ENCODE assay signal across 28 cellular contexts in the genomic region with DNA sequence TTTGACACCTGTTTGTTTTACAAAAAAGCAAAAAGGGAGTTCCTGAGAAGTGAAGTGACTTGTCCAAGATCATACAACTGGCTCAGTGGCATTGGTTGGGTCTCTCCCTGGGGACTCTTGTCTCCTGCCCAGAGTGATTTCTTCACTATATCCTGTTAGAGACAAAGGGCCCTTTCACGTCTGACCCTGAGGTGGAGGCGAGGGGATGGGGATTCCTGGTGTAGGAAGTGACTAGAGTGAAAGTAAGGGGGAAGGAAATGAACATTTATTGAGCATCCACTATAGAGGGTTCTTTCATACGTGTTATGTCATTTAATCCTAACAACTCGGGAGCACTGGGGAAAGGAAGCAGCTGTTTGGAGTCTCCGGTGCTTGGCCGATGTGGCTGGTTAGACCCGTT. TPM values are rescaled to one million over a fixed set of nuclear protein-coding genes. Genes with fewer than 3 reads are reported as not detected.
DNase-seq lines count a peak whose midpoint lies in the region; ATAC-seq, FAIRE-seq and TF ChIP-seq lines count a peak whose summit lies in the region.
"Had no signal": no experiment of that assay in that cellular context is flagged by ENCODE, and none has a peak within 500 bp of the region (broad histone marks: within the 10 kb centered on the region; RNA-seq: fewer than 3 reads in every experiment).

No MANE protein-coding gene starts in this region.

- H2AK5ac ChIP-seq in mesenchymal stem cell (ENCODE audit: low read length, severe bottlenecking): peak overlapping the region; percentile 36

- FAIRE-seq in astrocyte (lab: Jason Lieb, UNC) (no peak), small intestine (lab: Jason Lieb, UNC) (no peak), kidney (lab: Jason Lieb, UNC) (no peak)
- FAIRE-seq: G401.6, GM12891 had no signal

- H3K27me3 Mint-ChIP-seq in astrocyte (ENCODE audit: low read depth, unreplicated experiment): no peaks in the 10 kb centered on the region

- no peak overlapping the region for H2BK15ac ChIP-seq in mesenchymal stem cell (ENCODE audit: low read depth, poor library complexity, severe bottlenecking)

- no peak overlapping the region for H2BK120ac ChIP-seq in mesenchymal stem cell (ENCODE audit: low read depth, low read length)

- H3K79me2 ChIP-seq in astrocyte (ENCODE audit: insufficient read depth, low read length): peaks cover 11% of the 10 kb centered on the region

- no peak overlapping the region for H3K14ac ChIP-seq in mesenchymal stem cell (ENCODE audit: low read length in 2 of 2)

- no peak for TF ChIP-seq CTCF in astrocyte (IDR thresholded peaks at IDR 0.05; ENCODE audit: insufficient read depth, low read depth, low read length)
- no peak for TF ChIP-seq CTCF in kidney (IDR thresholded peaks at IDR 0.05; ENCODE audit: borderline replicate concordance, extremely low read depth, insufficient read depth)
- TF ChIP-seq CTCF in psoas muscle (IDR thresholded peaks at IDR 0.05): no peak

- H3K4me1 Mint-ChIP-seq in astrocyte (ENCODE audit: low read depth, unreplicated experiment): peaks cover 40% of the 10 kb centered on the region

- H4K8ac ChIP-seq in mesenchymal stem cell (ENCODE audit: low read length): no peak overlapping the region

- WGBS in mesenchymal stem cell: 91% methylated on average over 7 of the region's 7 CpGs
- 71 to 90% (median 87%) methylated on average over 7 of the region's 7 CpGs for WGBS in small intestine, 3 donors
- 57 to 60% (median 58%) methylated on average over 7 of the region's 7 CpGs for WGBS in psoas muscle, 3 donors

- no peak overlapping the region for H3K4ac ChIP-seq in mesenchymal stem cell (ENCODE audit: low read depth in 1 of 2, low read length in 2 of 2)

- peaks cover 0 to 17% (median 0%) of the 10 kb centered on the region in 11 experiments; a peak in 7 of 22 replicates for H3K27me3 ChIP-seq in BLaER1 treated with 17β-estradiol and CSF1 and Interleukin-3, amounts not matched to agents 10 nM and 100 nM
- no peaks in the 10 kb centered on the region for H3K27me3 ChIP-seq in astrocyte (ENCODE audit: insufficient read depth, low read length)
- no peaks in the 10 kb centered on the region for H3K27me3 ChIP-seq in mesenchymal stem cell (ENCODE audit: control insufficient read depth in 1 of 2, insufficient read depth in 1 of 2, low read length in 2 of 2)
- H3K27me3 ChIP-seq in small intestine (ENCODE audit: control insufficient read depth in 2 of 2, insufficient read depth in 2 of 2, low read length in 2 of 2): no peaks in the 10 kb centered on the region
- peaks cover 0 to 19% (median 2%) of the 10 kb centered on the region in 3 donors for H3K27me3 ChIP-seq in psoas muscle (ENCODE audit: insufficient read depth in 3 of 3, low read length in 2 of 3)
- H3K27me3 ChIP-seq: BE2C had no signal

- peak overlapping the region; percentile 18 to 76 (median 66) for H3K4me2 ChIP-seq in BLaER1 treated with 17β-estradiol and CSF1 and Interleukin-3, amounts not matched to agents 10 nM and 100 nM
- H3K4me2 ChIP-seq in astrocyte (ENCODE audit: low read length) (no peak overlapping the region), mesenchymal stem cell (ENCODE audit: low read length, poor library complexity, severe bottlenecking) (no peak overlapping the region)

- no peak overlapping the region for H4K91ac ChIP-seq in mesenchymal stem cell (ENCODE audit: low read length)

- no peak overlapping the region for H3K23ac ChIP-seq in mesenchymal stem cell (ENCODE audit: low read length in 2 of 2)

- no peak overlapping the region for H3K4me3 ChIP-seq in BLaER1 treated with 17β-estradiol and CSF1 and Interleukin-3, amounts not matched to agents 10 nM and 100 nM
- H3K4me3 ChIP-seq in astrocyte (ENCODE audit: insufficient read depth, low read depth, low read length) (no peak overlapping the region), mesenchymal stem cell (ENCODE audit: insufficient read depth in 1 of 2, low read depth in 1 of 2, low read length in 2 of 2) (no peak overlapping the region), small intestine (ENCODE audit: low read depth in 1 of 2, low read length in 2 of 2) (no peak overlapping the region), kidney (ENCODE audit: low read length in 2 of 2) (no peak overlapping the region), psoas muscle (no peak overlapping the region)

- intact Hi-C loops in kidney (cut with DNase I) (no loop called here), psoas muscle (cut with DNase I) (no loop called here)

- H3K27ac Mint-ChIP-seq in astrocyte (ENCODE audit: unreplicated experiment): peak overlapping the region; percentile 66
- H3K27ac Mint-ChIP-seq: CD4-positive, alpha-beta T cell had no signal

- peak overlapping the region in 1 of 2 experiments; percentile 72 for H2BK12ac ChIP-seq in mesenchymal stem cell (ENCODE audit: low read length in 2 of 2)

- no peak for ATAC-seq in psoas muscle
- ATAC-seq: HCT116, Panc1, SK-N-SH treated with all-trans-retinoic acid at 6 μM for 48 hours had no signal

- H3K18ac ChIP-seq in mesenchymal stem cell (ENCODE audit: low read depth in 1 of 2, low read length in 2 of 2): no peak overlapping the region

- no peak overlapping the region for H3K4me3 Mint-ChIP-seq in astrocyte (ENCODE audit: unreplicated experiment)
- H3K4me3 Mint-ChIP-seq: CD4-positive, alpha-beta T cell had no signal

- H3K27ac ChIP-seq in BLaER1 treated with 17β-estradiol and CSF1 and Interleukin-3, amounts not matched to agents 10 nM and 100 nM: peak overlapping the region in 2 of 11 experiments; percentile 17 to 39; a peak in 2 of 22 replicates
- no peak overlapping the region for H3K27ac ChIP-seq in astrocyte (ENCODE audit: low read depth, low read length)
- no peak overlapping the region for H3K27ac ChIP-seq in mesenchymal stem cell (ENCODE audit: low read length, poor library complexity, severe bottlenecking)
- H3K27ac ChIP-seq in small intestine (ENCODE audit: low read depth in 1 of 2, low read length in 1 of 2): no peak overlapping the region
- no peak overlapping the region for H3K27ac ChIP-seq in kidney (ENCODE audit: low read depth in 2 of 2, low read length in 2 of 2)
- H3K27ac ChIP-seq in psoas muscle: no peak overlapping the region
- H3K27ac ChIP-seq: HL-60 had no signal

- peaks cover 0 to 6% (median 0%) of the 10 kb centered on the region in 11 experiments; a peak in 3 of 22 replicates for H4K20me1 ChIP-seq in BLaER1 treated with 17β-estradiol and CSF1 and Interleukin-3, amounts not matched to agents 10 nM and 100 nM
- H4K20me1 ChIP-seq in astrocyte (ENCODE audit: insufficient read depth, low read length): no peaks in the 10 kb centered on the region

- peaks cover 2% of the 10 kb centered on the region for H3K36me3 Mint-ChIP-seq in astrocyte (ENCODE audit: low read depth, unreplicated experiment)

- H3K79me1 ChIP-seq in mesenchymal stem cell (replicated peaks; ENCODE audit: low read length, poor library complexity, severe bottlenecking): peaks cover 7% of the 10 kb centered on the region

- no peak overlapping the region for H2AFZ ChIP-seq in astrocyte (ENCODE audit: low read depth, low read length)
- H2AFZ ChIP-seq in mesenchymal stem cell (ENCODE audit: low read depth, low read length): no peak overlapping the region

- peaks cover 6% of the 10 kb centered on the region for H3K9me3 Mint-ChIP-seq in astrocyte (ENCODE audit: unreplicated experiment)
- H3K9me3 Mint-ChIP-seq: CD4-positive, alpha-beta T cell had no signal

- H3K9ac ChIP-seq in BLaER1 treated with 17β-estradiol and CSF1 and Interleukin-3, amounts not matched to agents 10 nM and 100 nM: no peak overlapping the region
- no peak overlapping the region for H3K9ac ChIP-seq in astrocyte (ENCODE audit: low read length)
- no peak overlapping the region for H3K9ac ChIP-seq in mesenchymal stem cell (ENCODE audit: low read length)
- H3K9ac ChIP-seq in kidney (ENCODE audit: low read length in 2 of 2): no peak overlapping the region

- peaks cover 34 to 54% (median 38%) of the 10 kb centered on the region in 10 experiments for H3K4me1 ChIP-seq in BLaER1 treated with 17β-estradiol and CSF1 and Interleukin-3, amounts not matched to agents 10 nM and 100 nM
- peaks cover 33% of the 10 kb centered on the region for H3K4me1 ChIP-seq in astrocyte (ENCODE audit: insufficient read depth, low read length)
- peaks cover 5% of the 10 kb centered on the region for H3K4me1 ChIP-seq in mesenchymal stem cell (ENCODE audit: control insufficient read depth, insufficient read depth, low read depth, low read length)
- H3K4me1 ChIP-seq in small intestine (ENCODE audit: control insufficient read depth in 2 of 2, insufficient read depth in 1 of 2, low read depth in 1 of 2, low read length in 1 of 2): peaks cover 0 to 6% of the 10 kb centered on the region in 2 donors
- peaks cover 0 to 7% of the 10 kb centered on the region in 2 donors for H3K4me1 ChIP-seq in kidney (ENCODE audit: control insufficient read depth in 1 of 2, insufficient read depth in 1 of 2, low read depth in 1 of 2, low read length in 2 of 2)
- H3K4me1 ChIP-seq in psoas muscle: peaks cover 16% of the 10 kb centered on the region
- H3K4me1 ChIP-seq: BE2C had no signal

- no peak overlapping the region for H2BK5ac ChIP-seq in mesenchymal stem cell (ENCODE audit: low read depth, low read length, poor library complexity, severe bottlenecking)

- peak; percentile 51 for DNase-seq in NCI-H69 (lab: John Stamatoyannopoulos, UW)
- DNase-seq in astrocyte (ENCODE audit: low read depth): no peak
- no peak for DNase-seq in mesenchymal stem cell
- DNase-seq in small intestine: no peak
- no peak for DNase-seq in CD1c-positive myeloid dendritic cell (ENCODE audit: extremely low spot score)
- no peak for DNase-seq in kidney
- DNase-seq in psoas muscle: no peak
- DNase-seq: 8988T; ACHN; BE2C; CD4-positive, alpha-beta T cell; Kasumi-1; NCI-H1105 treated with DMSO at 0.1 percent for 48 hours; NCI-H146; NCI-H1930; NCI-H2107; NCI-H446; NCI-H526; SIG-M5 had no signal

- H3K36me3 ChIP-seq in BLaER1 treated with 17β-estradiol and CSF1 and Interleukin-3, amounts not matched to agents 10 nM and 100 nM: no peaks in the 10 kb centered on the region
- H3K36me3 ChIP-seq in astrocyte (ENCODE audit: insufficient read depth, low read length): no peaks in the 10 kb centered on the region
- H3K36me3 ChIP-seq in mesenchymal stem cell (ENCODE audit: control insufficient read depth in 1 of 2, insufficient read depth in 2 of 2, low read depth in 1 of 2, low read length in 2 of 2): peaks cover 8 to 49% of the 10 kb centered on the region in 2 experiments
- no peaks in the 10 kb centered on the region for H3K36me3 ChIP-seq in small intestine (ENCODE audit: control insufficient read depth in 2 of 2, insufficient read depth in 2 of 2, low read length in 2 of 2)
- H3K36me3 ChIP-seq in kidney (ENCODE audit: control insufficient read depth in 1 of 2, insufficient read depth in 2 of 2, low read length in 2 of 2): no peaks in the 10 kb centered on the region
- no peaks in the 10 kb centered on the region for H3K36me3 ChIP-seq in psoas muscle (ENCODE audit: insufficient read depth in 1 of 2, low read depth in 1 of 2)
- H3K36me3 ChIP-seq: BE2C had no signal

- peaks cover 2 to 11% (median 5%) of the 10 kb centered on the region in 11 experiments; a peak in 16 of 22 replicates for H3K9me3 ChIP-seq in BLaER1 treated with 17β-estradiol and CSF1 and Interleukin-3, amounts not matched to agents 10 nM and 100 nM (replicated peaks in 1 of 11)
- no peaks in the 10 kb centered on the region for H3K9me3 ChIP-seq in astrocyte (ENCODE audit: insufficient read depth, low read depth, low read length)
- no peaks in the 10 kb centered on the region for H3K9me3 ChIP-seq in mesenchymal stem cell (ENCODE audit: control insufficient read depth, low read length)
- no peaks in the 10 kb centered on the region for H3K9me3 ChIP-seq in small intestine (ENCODE audit: control insufficient read depth, low read depth)
- no peaks in the 10 kb centered on the region for H3K9me3 ChIP-seq in kidney (ENCODE audit: control insufficient read depth in 1 of 2, low read length in 2 of 2)
- H3K9me3 ChIP-seq in psoas muscle: no peaks in the 10 kb centered on the region
- H3K9me3 ChIP-seq: BE2C had no signal

RNA-seq across cellular contexts. Expression of gene ITGB3, which starts 9.0 kb away (rescaled TPM):
- total RNA-seq in astrocyte (44.0 and 59.2 TPM in 2 replicates), kidney (88.8 TPM), psoas muscle (1 to 10 TPM; 1.1 to 3.9 (median 2.2) TPM)
- polyA plus RNA-seq in mesenchymal stem cell (2013, experiment 1 of 2): 11.3 TPM
- polyA plus RNA-seq in mesenchymal stem cell (2013, experiment 2 of 2): 11.3 TPM
- polyA plus RNA-seq in small intestine (1 to 10 TPM in 1 of 3 donors, under 1 TPM in 2; 0.54 to 4.8 (median 0.67) TPM), kidney (ENCODE audit: insufficient read depth, low read depth, low replicate concordance) (7.1 TPM), psoas muscle (1 to 10 TPM in 1 of 3 donors, under 1 TPM in 2; 0.32 to 5.4 (median 0.77) TPM)
- total RNA-seq: OCI-LY7 had no signal

RNA-seq across cellular contexts. Expression of gene MYL4, which starts 53.4 kb away (rescaled TPM):
- 22.7 and 38.5 TPM in 2 replicates for total RNA-seq in astrocyte
- 0.22 TPM for polyA plus RNA-seq in mesenchymal stem cell (2013, experiment 1 of 2)
- 0.14 TPM for polyA plus RNA-seq in mesenchymal stem cell (2013, experiment 2 of 2)
- polyA plus RNA-seq in small intestine: under 1 TPM in 1 of 3 donors, not detected in 2; 0.31 TPM
- not detected for total RNA-seq in kidney
- 1.0 TPM for polyA plus RNA-seq in kidney (ENCODE audit: insufficient read depth, low read depth, low replicate concordance)
- total RNA-seq in psoas muscle: 1 to 10 TPM in 3 of 4 donors, under 1 TPM in 1; 0.89 to 6.7 (median 2.4) TPM
- polyA plus RNA-seq in psoas muscle: 1 to 10 TPM in 2 of 3 donors, under 1 TPM in 1; 0.52 to 4.5 (median 1.3) TPM
- total RNA-seq: CD4-positive, alpha-beta T cell; M059J had no signal

Comparison
In these comparisons a context has a peak if more than half of its experiments do, and no peak if none do; other contexts are left out.
1. H3K4me2 ChIP-seq: peak in BLaER1 treated with 17β-estradiol and CSF1 and Interleukin-3, amounts not matched to agents 10 nM and 100 nM (11 of 11); none in astrocyte (single experiment) and mesenchymal stem cell (single experiment).